14 cellular contexts compared by ENCODE assay signal in the genomic region with DNA sequence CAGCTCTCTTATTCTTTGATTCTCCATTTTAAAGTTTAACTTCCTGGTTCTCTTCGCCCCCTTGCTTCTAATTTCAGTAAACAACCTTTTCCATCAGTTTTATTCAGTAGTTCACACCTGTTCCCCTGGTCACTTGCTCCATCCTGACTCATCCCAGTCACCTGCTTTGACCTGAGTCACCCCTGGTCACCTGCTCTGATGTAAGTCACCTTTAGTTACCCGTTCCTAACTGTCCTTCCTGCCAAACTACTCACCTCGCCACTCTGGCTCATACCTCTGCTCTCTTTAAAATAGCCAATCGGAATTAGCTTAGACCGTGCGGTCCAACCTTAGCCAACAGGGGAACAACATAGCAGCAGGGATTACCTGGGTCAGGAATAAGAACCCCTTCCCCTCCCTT. TPM values are rescaled to one million over a fixed set of nuclear protein-coding genes. Genes with fewer than 3 reads are reported as not detected.
DNase-seq lines count a peak whose midpoint lies in the region; ATAC-seq and TF ChIP-seq lines count a peak whose summit lies in the region.
"Had no signal": no experiment of that assay in that cellular context is flagged by ENCODE, and none has a peak within 500 bp of the region (broad histone marks: within the 10 kb centered on the region; RNA-seq: fewer than 3 reads in every experiment).

No MANE protein-coding gene starts in this region.

- no peaks in the 10 kb centered on the region for H3K9me3 Mint-ChIP-seq in activated T-helper 2 cell treated with anti-CD3 and anti-CD28 coated beads, Interferon-gamma antibody, Interleukin-2, Interleukin-4, amounts not matched to agents 10 μg/mL and 5 μg/mL and 100 μg/mL, durations not matched to agents 14 hours and 24 hours and 36 hours

- in situ Hi-C loops in Caki2 (cut with HindIII; ENCODE audit: low pct_unique_long_range_greater_than_20kb, low sequenced_read_pairs), result no loop called here

- peaks cover 3% of the 10 kb centered on the region for H3K27me3 ChIP-seq in mesendoderm (ENCODE audit: insufficient read depth, low read length, poor library complexity)
- H3K27me3 ChIP-seq: gastroesophageal sphincter, tibial nerve had no signal

- H3K4ac ChIP-seq in mesendoderm (ENCODE audit: low read depth, low read length), result no peak overlapping the region

- H4K5ac ChIP-seq in mesendoderm (ENCODE audit: low read length), result no peak overlapping the region

- H3K56ac ChIP-seq in mesendoderm (ENCODE audit: low read length), result no peak overlapping the region

- no peaks in the 10 kb centered on the region for H3K79me1 ChIP-seq in mesendoderm (ENCODE audit: low read length)

- no peak for TF ChIP-seq CTCF in omental fat pad (IDR thresholded peaks at IDR 0.05)

- no peak overlapping the region for H3K4me3 Mint-ChIP-seq in activated T-helper 2 cell treated with anti-CD3 and anti-CD28 coated beads, Interferon-gamma antibody, Interleukin-2, Interleukin-4, amounts not matched to agents 10 μg/mL and 5 μg/mL and 100 μg/mL, durations not matched to agents 14 hours and 24 hours and 36 hours (ENCODE audit: low read depth)

- H3K4me1 Mint-ChIP-seq in activated T-helper 2 cell treated with anti-CD3 and anti-CD28 coated beads, Interferon-gamma antibody, Interleukin-2, Interleukin-4, amounts not matched to agents 10 μg/mL and 5 μg/mL and 100 μg/mL, durations not matched to agents 14 hours and 24 hours and 36 hours (ENCODE audit: low read depth), result peaks cover 64% of the 10 kb centered on the region

- ATAC-seq in omental fat pad (ENCODE audit: low FRiP score) (no peak), GM18511 (IDR thresholded peaks at IDR 0.05; ENCODE audit: unreplicated experiment) (no peak), GM18868 (IDR thresholded peaks at IDR 0.05; ENCODE audit: unreplicated experiment) (no peak)
- ATAC-seq: gastroesophageal sphincter had no signal

- H2BK5ac ChIP-seq in mesendoderm (ENCODE audit: low read length), result no peak overlapping the region

- no peak overlapping the region for H3K23ac ChIP-seq in mesendoderm (ENCODE audit: low read length)

- no peak overlapping the region for H3K9ac ChIP-seq in mesendoderm (ENCODE audit: low read length)

- no peaks in the 10 kb centered on the region for H3K79me2 ChIP-seq in mesendoderm (ENCODE audit: control insufficient read depth, insufficient read depth, low read length)

- H2AK5ac ChIP-seq in mesendoderm (ENCODE audit: low read length), result no peak overlapping the region

- intact Hi-C loops in activated T-helper 2 cell treated with anti-CD3 and anti-CD28 coated beads, Interferon-gamma antibody, Interleukin-2, Interleukin-4, amounts not matched to agents 10 μg/mL and 5 μg/mL and 100 μg/mL, durations not matched to agents 14 hours and 24 hours and 36 hours (cut with micrococcal nuclease), result loop anchor here (5.0 kb wide), 1 partner anchor 47 kb away; no protein-coding TSS in a partner anchor

- no peaks in the 10 kb centered on the region for H3K27me3 Mint-ChIP-seq in activated T-helper 2 cell treated with anti-CD3 and anti-CD28 coated beads, Interferon-gamma antibody, Interleukin-2, Interleukin-4, amounts not matched to agents 10 μg/mL and 5 μg/mL and 100 μg/mL, durations not matched to agents 14 hours and 24 hours and 36 hours (ENCODE audit: low read depth)

- H4K8ac ChIP-seq in mesendoderm (ENCODE audit: low read depth, low read length), result no peak overlapping the region

- H3K27ac ChIP-seq in mesendoderm (ENCODE audit: low read depth, low read length), result no peak overlapping the region
- H3K27ac ChIP-seq: 22Rv1, HL-60 had no signal

- H3K36me3 Mint-ChIP-seq in activated T-helper 2 cell treated with anti-CD3 and anti-CD28 coated beads, Interferon-gamma antibody, Interleukin-2, Interleukin-4, amounts not matched to agents 10 μg/mL and 5 μg/mL and 100 μg/mL, durations not matched to agents 14 hours and 24 hours and 36 hours (ENCODE audit: low read depth), result peaks cover 68% of the 10 kb centered on the region

- no peak overlapping the region for H3K18ac ChIP-seq in mesendoderm (ENCODE audit: low read length)

- H3K4me2 ChIP-seq in mesendoderm (ENCODE audit: low read length), result no peak overlapping the region

- H3K4me1 ChIP-seq in mesendoderm (ENCODE audit: control insufficient read depth, low read depth, low read length), result no peaks in the 10 kb centered on the region

- peak overlapping the region; percentile 76 for H3K27ac Mint-ChIP-seq in activated T-helper 2 cell treated with anti-CD3 and anti-CD28 coated beads, Interferon-gamma antibody, Interleukin-2, Interleukin-4, amounts not matched to agents 10 μg/mL and 5 μg/mL and 100 μg/mL, durations not matched to agents 14 hours and 24 hours and 36 hours

- peak; percentile 21 for DNase-seq in NCI-H2196 (lab: John Stamatoyannopoulos, UW; ENCODE audit: unreplicated experiment)
- DNase-seq in NCI-H2196 treated with DMSO at 0.1 percent for 48 hours (lab: John Stamatoyannopoulos, UW; ENCODE audit: unreplicated experiment), result no peak
- peak; percentile 19 for DNase-seq in Caki2 (ENCODE audit: low read depth)
- DNase-seq in activated T-helper 2 cell treated with anti-CD3 and anti-CD28 coated beads, Interferon-gamma antibody, Interleukin-2, Interleukin-4, amounts not matched to agents 10 μg/mL and 5 μg/mL and 100 μg/mL, durations not matched to agents 14 hours and 24 hours and 36 hours (ENCODE audit: low spot score), result no peak
- DNase-seq in mesendoderm, result peak; percentile 42
- DNase-seq in omental fat pad (ENCODE audit: low spot score), result no peak
- DNase-seq: kidney glomerular epithelial cell, SW 1271 had no signal

- no peak overlapping the region for H3K4me3 ChIP-seq in mesendoderm (ENCODE audit: low read length)
- H3K4me3 ChIP-seq: gastroesophageal sphincter, tibial nerve had no signal

- no CpG with 5 or more reads among the region's 6 CpGs for WGBS in mesendoderm (ENCODE audit: extremely low coverage, insufficient coverage, low lambda C conversion rate)

- no peak overlapping the region for H2BK120ac ChIP-seq in mesendoderm (ENCODE audit: low read depth, low read length)

- no peaks in the 10 kb centered on the region for H3K36me3 ChIP-seq in mesendoderm (ENCODE audit: control insufficient read depth, insufficient read depth, low read length)
- H3K36me3 ChIP-seq: gastroesophageal sphincter had no signal

- no peak overlapping the region for H2BK15ac ChIP-seq in mesendoderm (replicated peaks; ENCODE audit: low read depth)

RNA-seq across cellular contexts. Expression of a gene that starts 4.7 kb away (rescaled TPM):
- 2.7 and 3.1 TPM in 2 replicates for total RNA-seq in Caki2 (2014; rRNA removed; shearing (Covaris generic); ENCODE audit: low replicate concordance)
- 166 and 169 TPM in 2 replicates for total RNA-seq in activated T-helper 2 cell treated with anti-CD3 and anti-CD28 coated beads, Interferon-gamma antibody, Interleukin-2, Interleukin-4, amounts not matched to agents 10 μg/mL and 5 μg/mL and 100 μg/mL, durations not matched to agents 14 hours and 24 hours and 36 hours
- 0.41 TPM for polyA plus RNA-seq in mesendoderm (2013, experiment 1 of 2)
- polyA plus RNA-seq in mesendoderm (2013, experiment 2 of 2), result 0.52 TPM
- 100 to 1,000 TPM in 1 of 4 donors, 10 to 100 TPM in 3; 20.6 to 189 (median 43.2) TPM for total RNA-seq in omental fat pad

RNA-seq across cellular contexts. Expression of a gene that starts 22.9 kb away (rescaled TPM):
- total RNA-seq in Caki2 (2014; rRNA removed; shearing (Covaris generic); ENCODE audit: low replicate concordance), result not detected in 2 replicates
- total RNA-seq in activated T-helper 2 cell treated with anti-CD3 and anti-CD28 coated beads, Interferon-gamma antibody, Interleukin-2, Interleukin-4, amounts not matched to agents 10 μg/mL and 5 μg/mL and 100 μg/mL, durations not matched to agents 14 hours and 24 hours and 36 hours, result not detected in 2 replicates
- not detected for polyA plus RNA-seq in mesendoderm (2013, experiment 1 of 2)
- not detected for polyA plus RNA-seq in mesendoderm (2013, experiment 2 of 2)
- 10 to 100 TPM in 1 of 4 donors, 1 to 10 TPM in 2, under 1 TPM in 1; 0.84 to 61.5 (median 5.9) TPM for total RNA-seq in omental fat pad
- total RNA-seq: tibial nerve had no signal

RNA-seq across cellular contexts. Expression of a gene that starts 52.7 kb away (rescaled TPM):
- 73.9 and 157 TPM in 2 replicates for total RNA-seq in Caki2 (2014; rRNA removed; shearing (Covaris generic); ENCODE audit: low replicate concordance)
- total RNA-seq in activated T-helper 2 cell treated with anti-CD3 and anti-CD28 coated beads, Interferon-gamma antibody, Interleukin-2, Interleukin-4, amounts not matched to agents 10 μg/mL and 5 μg/mL and 100 μg/mL, durations not matched to agents 14 hours and 24 hours and 36 hours, result 172 and 175 TPM in 2 replicates
- polyA plus RNA-seq in mesendoderm (2013, experiment 1 of 2), result 23.1 TPM
- 23.7 TPM for polyA plus RNA-seq in mesendoderm (2013, experiment 2 of 2)
- total RNA-seq in omental fat pad, result 100 to 1,000 TPM; 151 to 170 (median 162) TPM

Comparison
In these comparisons a context has a peak if more than half of its experiments do, and no peak if none do; other contexts are left out.
1. DNase-seq: peak in NCI-H2196 (single experiment), Caki2 (single experiment) and mesendoderm (single experiment); none in NCI-H2196 treated with DMSO at 0.1 percent for 48 hours (single experiment), activated T-helper 2 cell treated with anti-CD3 and anti-CD28 coated beads, Interferon-gamma antibody, Interleukin-2, Interleukin-4, amounts not matched to agents 10 μg/mL and 5 μg/mL and 100 μg/mL, durations not matched to agents 14 hours and 24 hours and 36 hours (single experiment) and omental fat pad (single experiment).